In genomic region chr6:79133173-79133572, GRCh38 we compare ENCODE assay signal across 28 cellular contexts.
"Had no signal": no experiment of that assay in that cellular context is flagged by ENCODE, and none has a peak within 500 bp of the region (broad histone marks: within the 10 kb centered on the region; RNA-seq: fewer than 3 reads in every experiment).

No MANE protein-coding gene starts in this region.

- H3K27ac ChIP-seq: stomach, suprapubic skin, testis, thoracic aorta, thyroid gland, tibial artery, tibial nerve, transverse colon, upper lobe of left lung, upper lobe of right lung, uterus, vagina had no signal

- H3K4me1 ChIP-seq: stomach, suprapubic skin, testis, thyroid gland, tibial artery, tibial nerve, transverse colon, upper lobe of left lung, upper lobe of right lung, uterus, vagina had no signal

- H3K4me3 Mint-ChIP-seq: stimulated activated effector memory CD8-positive, alpha-beta T cell treated with anti-CD3 and anti-CD28 coated beads, Interleukin-12 subunit alpha, Interleukin-12 subunit beta, amount 100 ng/mL, for 72 hours; stimulated activated memory B cell treated with anti-CD40 and anti-IgM and Interleukin-4, amounts not matched to agents 10 μg/mL and 1 μg/mL and 100 μg/mL, for 72 hours; stimulated activated naive B cell treated with anti-CD40 and anti-IgM and Interleukin-4, amounts not matched to agents 10 μg/mL and 1 μg/mL and 100 μg/mL, for 72 hours; stimulated activated naive CD8-positive, alpha-beta T cell treated with anti-CD3 and anti-CD28 coated beads, Interleukin-15, amount 100 ng/mL, for 72 hours; stimulated activated naive CD8-positive, alpha-beta T cell treated with anti-CD3 and anti-CD28 coated beads, Interleukin-15, Interleukin-2, amounts not matched to agents 100 ng/mL and 50 ng/mL, for 24 hours; type B pancreatic cell had no signal

- H3K36me3 ChIP-seq: stomach, suprapubic skin, thoracic aorta, thyroid gland, tibial artery, tibial nerve, transverse colon, upper lobe of left lung, upper lobe of right lung, uterus, vagina had no signal

- H3K9me3 ChIP-seq: testis, thyroid gland, tibial artery, upper lobe of right lung, vagina had no signal

- H3K27ac Mint-ChIP-seq: stimulated activated effector memory CD8-positive, alpha-beta T cell treated with anti-CD3 and anti-CD28 coated beads, Interleukin-12 subunit alpha, Interleukin-12 subunit beta, amount 100 ng/mL, for 72 hours; stimulated activated memory B cell treated with anti-CD40 and anti-IgM and Interleukin-4, amounts not matched to agents 10 μg/mL and 1 μg/mL and 100 μg/mL, for 72 hours; stimulated activated naive B cell treated with anti-CD40 and anti-IgM and Interleukin-4, amounts not matched to agents 10 μg/mL and 1 μg/mL and 100 μg/mL, for 72 hours; stimulated activated naive CD8-positive, alpha-beta T cell treated with anti-CD3 and anti-CD28 coated beads, Interleukin-15, amount 100 ng/mL, for 72 hours; stimulated activated naive CD8-positive, alpha-beta T cell treated with anti-CD3 and anti-CD28 coated beads, Interleukin-15, Interleukin-2, amounts not matched to agents 100 ng/mL and 50 ng/mL, for 24 hours; type B pancreatic cell had no signal

- DNase-seq: stimulated activated CD4-positive, alpha-beta T cell treated with anti-CD3 and anti-CD28 coated beads, Interleukin-2, amount 100 ng/mL, for 48 hours; stimulated activated CD4-positive, alpha-beta T cell treated with anti-CD3 and anti-CD28 coated beads, Interleukin-4, amount 100 ng/mL, for 1 hour; stimulated activated CD4-positive, alpha-beta T cell treated with anti-CD3 and anti-CD28 coated beads, Interleukin-4, amount 100 ng/mL, for 24 hours; stimulated activated CD4-positive, alpha-beta T cell treated with anti-CD3 and anti-CD28 coated beads, Interleukin-4, amount 100 ng/mL, for 4 hours; stimulated activated CD8-positive, alpha-beta memory T cell treated with anti-CD3 and anti-CD28 coated beads, Interleukin-4, amount 100 ng/mL, for 48 hours; stimulated activated naive B cell treated with anti-CD40 and anti-IgM and Interleukin-4, amounts not matched to agents 10 μg/mL and 1 μg/mL and 100 μg/mL, for 72 hours; stimulated activated naive CD4-positive, alpha-beta T cell; stimulated activated naive CD4-positive, alpha-beta T cell treated with Interleukin-2 at 50 U/mL for 16 hours; stimulated activated naive CD8-positive, alpha-beta T cell treated with anti-CD3 and anti-CD28 coated beads, Interleukin-15, amount 100 ng/mL, for 72 hours; stimulated activated naive CD8-positive, alpha-beta T cell treated with anti-CD3 and anti-CD28 coated beads, Interleukin-15, Interleukin-2, amounts not matched to agents 100 U/mL and 50 U/mL, for 24 hours; stomach; substantia nigra; testis; thyroid gland; tibial artery; transverse colon; trophoblast cell; upper lobe of left lung; upper lobe of right lung; uterus had no signal

- H3K36me3 Mint-ChIP-seq: stimulated activated effector memory CD8-positive, alpha-beta T cell treated with anti-CD3 and anti-CD28 coated beads, Interleukin-12 subunit alpha, Interleukin-12 subunit beta, amount 100 ng/mL, for 72 hours; type B pancreatic cell had no signal

- H3K4me3 ChIP-seq: stomach, suprapubic skin, testis, thoracic aorta, thyroid gland, tibial artery, tibial nerve, transverse colon, upper lobe of left lung, upper lobe of right lung, uterus, vagina had no signal

- H3K27me3 Mint-ChIP-seq: type B pancreatic cell had no signal

- ATAC-seq: stimulated activated effector memory CD8-positive, alpha-beta T cell treated with anti-CD3 and anti-CD28 coated beads, Interleukin-12 subunit alpha, Interleukin-12 subunit beta, amount 100 ng/mL, for 72 hours; stimulated activated memory B cell treated with anti-CD40 and anti-IgM and Interleukin-4, amounts not matched to agents 10 μg/mL and 1 μg/mL and 100 μg/mL, for 72 hours; stimulated activated naive B cell treated with anti-CD40 and anti-IgM and Interleukin-4, amounts not matched to agents 10 μg/mL and 1 μg/mL and 100 μg/mL, for 72 hours; stimulated activated naive CD8-positive, alpha-beta T cell treated with anti-CD3 and anti-CD28 coated beads, Interleukin-15, amount 100 ng/mL, for 72 hours; stimulated activated naive CD8-positive, alpha-beta T cell treated with anti-CD3 and anti-CD28 coated beads, Interleukin-15, Interleukin-2, amounts not matched to agents 100 U/mL and 50 U/mL, for 24 hours; upper lobe of right lung had no signal

- H3K4me1 Mint-ChIP-seq: stimulated activated effector memory CD8-positive, alpha-beta T cell treated with anti-CD3 and anti-CD28 coated beads, Interleukin-12 subunit alpha, Interleukin-12 subunit beta, amount 100 ng/mL, for 72 hours; stimulated activated memory B cell treated with anti-CD40 and anti-IgM and Interleukin-4, amounts not matched to agents 10 μg/mL and 1 μg/mL and 100 μg/mL, for 72 hours; stimulated activated naive B cell treated with anti-CD40 and anti-IgM and Interleukin-4, amounts not matched to agents 10 μg/mL and 1 μg/mL and 100 μg/mL, for 72 hours; stimulated activated naive CD8-positive, alpha-beta T cell treated with anti-CD3 and anti-CD28 coated beads, Interleukin-15, amount 100 ng/mL, for 72 hours had no signal
